8 cellular contexts compared by ENCODE assay signal in the genomic region with DNA sequence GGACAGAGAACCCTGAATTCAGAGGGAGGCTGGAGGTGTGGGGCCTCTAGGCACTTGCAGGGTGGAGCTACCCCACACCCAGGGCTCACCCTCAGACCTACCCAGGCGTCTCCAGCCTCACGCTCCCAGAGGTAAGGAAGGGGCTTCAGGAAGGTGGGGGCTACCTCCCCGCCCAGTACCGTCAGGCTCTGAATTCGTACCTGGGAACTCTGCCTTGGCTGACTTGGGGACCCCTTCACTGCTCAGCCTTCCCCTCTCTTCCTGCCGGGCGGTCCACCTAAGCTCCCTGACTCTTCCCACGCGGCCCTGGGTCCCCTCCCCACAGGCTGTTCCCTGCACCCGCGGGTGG.
A peak's percentile ranks its signal among the peaks of the same experiment; 100 is the strongest.
DNase-seq lines count a peak whose midpoint lies in the region; ATAC-seq and TF ChIP-seq lines count a peak whose summit lies in the region.

No MANE protein-coding gene starts in this region.

- H3K4me3 ChIP-seq in HFF-Myc (replicated peaks; ENCODE audit: low read depth, low read length) (peak overlapping the region; percentile 33), iPS-18c (ENCODE audit: insufficient read depth, low read depth, low read length) (peak overlapping the region; percentile 40), skin epidermis (peak overlapping the region in 6 of 7 experiments; percentile 24 to 42 (median 34))

- no peaks in the 10 kb centered on the region for H3K9me3 Mint-ChIP-seq in activated naive CD8-positive, alpha-beta T cell treated with anti-CD3 and anti-CD28 coated beads, Interleukin-2, amount 50 U/mL, for 24 hours

- no peak for TF ChIP-seq CTCF in HFF-Myc (IDR thresholded peaks at IDR 0.05; ENCODE audit: low read depth, low read length, missing control alignments)

- no peak for ATAC-seq in activated naive CD8-positive, alpha-beta T cell treated with anti-CD3 and anti-CD28 coated beads, Interleukin-2, amount 50 U/mL, for 24 hours
- ATAC-seq in HG03159 (IDR thresholded peaks at IDR 0.05; ENCODE audit: unreplicated experiment) = no peak

- peak overlapping the region; percentile 77 for H3K4me3 Mint-ChIP-seq in activated naive CD8-positive, alpha-beta T cell treated with anti-CD3 and anti-CD28 coated beads, Interleukin-2, amount 50 U/mL, for 24 hours

- H3K27ac ChIP-seq in skin epidermis (no peak overlapping the region), caudate nucleus (ENCODE audit: low read depth, low read length) (no peak overlapping the region)

- H3K9me3 ChIP-seq in iPS-18c (ENCODE audit: control insufficient read depth, insufficient read depth, low read length) = no peaks in the 10 kb centered on the region

- peaks cover 42% of the 10 kb centered on the region for H3K27me3 Mint-ChIP-seq in activated naive CD8-positive, alpha-beta T cell treated with anti-CD3 and anti-CD28 coated beads, Interleukin-2, amount 50 U/mL, for 24 hours

- DNase-seq in HFF-Myc (ENCODE audit: extremely low read depth, low read depth) (no peak), caudate nucleus (lab: John Stamatoyannopoulos, UW) (no peak), SIG-M5 treated with dmso at 0.1 percent for 504 hours (lab: John Stamatoyannopoulos, UW; ENCODE audit: unreplicated experiment) (no peak)
- DNase-seq in activated naive CD8-positive, alpha-beta T cell treated with anti-CD3 and anti-CD28 coated beads, Interleukin-2, amount 50 U/mL, for 24 hours = no peak
- no peak for DNase-seq in central memory CD4-positive, alpha-beta T cell

- no peak overlapping the region for H3K27ac Mint-ChIP-seq in activated naive CD8-positive, alpha-beta T cell treated with anti-CD3 and anti-CD28 coated beads, Interleukin-2, amount 50 U/mL, for 24 hours

- no peaks in the 10 kb centered on the region for H3K36me3 Mint-ChIP-seq in activated naive CD8-positive, alpha-beta T cell treated with anti-CD3 and anti-CD28 coated beads, Interleukin-2, amount 50 U/mL, for 24 hours (ENCODE audit: low read depth)

- H3K4me1 Mint-ChIP-seq in activated naive CD8-positive, alpha-beta T cell treated with anti-CD3 and anti-CD28 coated beads, Interleukin-2, amount 50 U/mL, for 24 hours = peaks cover 7% of the 10 kb centered on the region
